ENCODE assay signal across 8 cellular contexts in the genomic region with DNA sequence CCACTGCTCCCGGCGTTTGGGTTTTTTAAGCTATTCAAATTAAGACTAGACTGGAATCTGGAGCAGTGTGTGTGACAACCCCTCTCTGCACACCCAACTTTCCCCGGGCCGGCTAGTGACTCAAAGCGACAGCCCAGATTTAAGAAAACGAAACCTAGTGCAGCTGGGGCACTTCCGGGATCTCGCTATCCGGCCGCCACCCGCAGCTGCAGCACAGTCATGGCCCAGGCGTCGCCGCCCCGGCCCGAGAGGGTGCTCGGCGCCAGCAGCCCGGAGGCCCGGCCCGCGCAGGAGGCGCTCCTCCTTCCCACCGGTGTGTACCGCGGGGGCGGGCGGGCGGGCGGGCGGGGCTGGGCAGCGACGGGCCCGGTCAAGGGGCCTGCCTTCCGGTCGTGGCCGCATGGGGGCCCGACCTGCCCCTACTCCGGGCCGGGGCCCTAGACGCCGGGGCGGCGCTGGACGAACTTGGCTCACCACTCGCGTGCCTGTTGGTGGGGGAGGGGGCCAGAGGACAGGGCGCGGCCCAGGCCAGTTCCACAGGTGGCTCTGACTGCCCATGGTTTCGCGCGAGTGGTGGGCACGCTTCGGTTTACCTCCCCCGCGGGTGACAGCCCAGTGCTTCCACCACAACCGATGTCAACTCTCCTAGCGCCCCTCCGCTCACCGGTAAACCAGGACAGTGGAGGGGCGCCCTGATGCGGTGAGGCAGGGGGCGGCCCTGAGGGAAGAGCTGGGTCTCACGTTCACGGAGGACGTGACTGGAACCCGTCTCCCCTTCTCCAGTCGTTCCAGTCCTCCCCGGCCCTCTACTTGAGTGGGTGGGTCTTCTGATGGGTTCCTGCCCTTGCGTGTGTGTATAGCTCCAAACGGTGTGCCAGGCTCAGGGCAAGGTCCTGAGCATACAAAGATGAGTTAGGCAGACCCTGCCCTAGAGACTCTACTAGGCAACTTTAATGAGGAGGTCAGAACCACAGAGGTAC. TPM values are rescaled to one million over a fixed set of nuclear protein-coding genes. Genes with fewer than 3 reads are reported as not detected.
DNase-seq lines count a peak whose midpoint lies in the region; ATAC-seq and TF ChIP-seq lines count a peak whose summit lies in the region.

A gene (plus strand): TSS at position 171 of the 980 bp plus-strand sequence. CDS start 49 bp downstream, at position 220.

- H3K27ac ChIP-seq in testis: peak within 1 kb of the TSS; percentile 87 to 94

- DNase-seq in CD1c-positive myeloid dendritic cell (ENCODE audit: extremely low spot score) (peak; percentile 89), SKM-1 (lab: John Stamatoyannopoulos, UW; ENCODE audit: unreplicated experiment) (peak; percentile 37), glomerular endothelial cell (ENCODE audit: extremely low read depth, low read depth, low spot score) (no peak), osteocyte (ENCODE audit: extremely low spot score, unreplicated experiment) (peak; percentile 89), testis (peak; percentile 77)
- DNase-seq in activated naive CD4-positive, alpha-beta T cell treated with anti-CD3 and anti-CD28 coated beads, Interleukin-2, amount 50 U/mL, for 72 hours (ENCODE audit: low spot score in 2 of 2): peak; percentile 87 to 93

- no peaks in the 10 kb centered on the region for H3K36me3 ChIP-seq in testis (ENCODE audit: low read depth, missing control alignments)

- peaks cover 26 to 45% of the 10 kb centered on the region in 2 donors for H3K36me3 Mint-ChIP-seq in activated naive CD4-positive, alpha-beta T cell treated with anti-CD3 and anti-CD28 coated beads, Interleukin-2, amount 50 U/mL, for 72 hours
- no peaks in the 10 kb centered on the region for H3K36me3 Mint-ChIP-seq in osteocyte (ENCODE audit: unreplicated experiment)

- H3K27ac Mint-ChIP-seq in activated naive CD4-positive, alpha-beta T cell treated with anti-CD3 and anti-CD28 coated beads, Interleukin-2, amount 50 U/mL, for 72 hours: peak within 1 kb of the TSS; percentile 88 to 100
- H3K27ac Mint-ChIP-seq in osteocyte (ENCODE audit: unreplicated experiment): peak within 1 kb of the TSS; percentile 99

- H3K27me3 Mint-ChIP-seq in osteocyte (ENCODE audit: unreplicated experiment): no peaks in the 10 kb centered on the region

- intact Hi-C loops in testis (cut with DNase I; ENCODE audit: low total_unique reads): no loop called here

- 0 to 1% methylated on average over 9 to 50 of the region's 71 CpGs for WGBS in testis, 2 donors

- H3K9me3 Mint-ChIP-seq in activated naive CD4-positive, alpha-beta T cell treated with anti-CD3 and anti-CD28 coated beads, Interleukin-2, amount 50 U/mL, for 72 hours: peaks cover 0 to 17% of the 10 kb centered on the region in 2 donors
- H3K9me3 Mint-ChIP-seq in osteocyte (ENCODE audit: unreplicated experiment): no peaks in the 10 kb centered on the region

- no peaks in the 10 kb centered on the region for H3K9me3 ChIP-seq in testis

- no peaks in the 10 kb centered on the region for H3K4me1 ChIP-seq in testis

- H3K4me3 ChIP-seq in testis: peak within 1 kb of the TSS; percentile 78

- peaks cover 44% of the 10 kb centered on the region for H3K4me1 Mint-ChIP-seq in osteocyte (ENCODE audit: unreplicated experiment)

- TF ChIP-seq POLR2A in testis (IDR thresholded peaks at IDR 0.05): no peak

- H3K4me3 Mint-ChIP-seq in osteocyte (ENCODE audit: unreplicated experiment): peak within 1 kb of the TSS; percentile 94

- ATAC-seq in GM19372 (IDR thresholded peaks at IDR 0.05; ENCODE audit: low read depth, unreplicated experiment): peak; percentile 78
- peak; percentile 65 for ATAC-seq in HG03469 (IDR thresholded peaks at IDR 0.05; ENCODE audit: unreplicated experiment)
- peak; percentile 81 to 82 for ATAC-seq in activated naive CD4-positive, alpha-beta T cell treated with anti-CD3 and anti-CD28 coated beads, Interleukin-2, amount 50 U/mL, for 72 hours

- no peaks in the 10 kb centered on the region for H3K27me3 ChIP-seq in testis

- peak; percentile 25 for TF ChIP-seq CTCF in osteocyte (IDR thresholded peaks at IDR 0.05)
- no peak for TF ChIP-seq CTCF in testis (IDR thresholded peaks at IDR 0.05)

RNA-seq across cellular contexts. Expression of the gene that starts here (rescaled TPM):
- total RNA-seq in activated naive CD4-positive, alpha-beta T cell treated with anti-CD3 and anti-CD28 coated beads, Interleukin-2, amount 50 U/mL, for 72 hours: 100 to 1,000 TPM in 1 of 2 donors, 10 to 100 TPM in 1; 57.2 to 132 TPM
- total RNA-seq in glomerular endothelial cell (31.3 and 44.7 TPM in 2 replicates), osteocyte (30.6 and 32.1 TPM in 2 replicates), testis (10 to 100 TPM; 20.7 to 21.4 TPM)
- 41.2 TPM for polyA plus RNA-seq in testis (ENCODE audit: insufficient read depth, low read depth, low replicate concordance)
